ENCODE assay signal across 1 cellular context in the genomic region with DNA sequence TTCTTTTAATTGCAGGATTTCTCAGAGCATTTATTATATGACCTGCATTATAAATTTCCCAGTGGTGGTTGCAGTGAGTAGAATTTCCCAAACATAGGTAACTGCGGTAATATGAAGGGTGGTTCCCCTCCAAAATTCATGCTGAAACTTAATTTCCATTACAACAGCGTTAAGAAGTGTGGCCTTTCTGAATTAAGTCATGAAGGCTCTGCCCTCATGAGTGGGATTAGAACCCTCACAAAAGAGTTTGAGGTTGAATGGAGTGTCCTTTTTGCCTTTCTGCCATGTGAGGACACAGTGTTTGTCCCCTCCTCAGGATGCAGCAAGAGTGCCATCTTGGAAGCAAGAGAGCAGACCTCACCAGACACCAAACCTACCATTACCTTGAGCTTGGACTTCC.
A peak's percentile ranks its signal among the peaks of the same experiment; 100 is the strongest.
TF ChIP-seq lines count a peak whose summit lies in the region.

No MANE protein-coding gene starts in this region.

TF ChIP-seq in GM12878, 131 proteins besides CTCF, POLR2A, EP300 and RAD21 (continued from another document):
- TF ChIP-seq, protein P1, sequence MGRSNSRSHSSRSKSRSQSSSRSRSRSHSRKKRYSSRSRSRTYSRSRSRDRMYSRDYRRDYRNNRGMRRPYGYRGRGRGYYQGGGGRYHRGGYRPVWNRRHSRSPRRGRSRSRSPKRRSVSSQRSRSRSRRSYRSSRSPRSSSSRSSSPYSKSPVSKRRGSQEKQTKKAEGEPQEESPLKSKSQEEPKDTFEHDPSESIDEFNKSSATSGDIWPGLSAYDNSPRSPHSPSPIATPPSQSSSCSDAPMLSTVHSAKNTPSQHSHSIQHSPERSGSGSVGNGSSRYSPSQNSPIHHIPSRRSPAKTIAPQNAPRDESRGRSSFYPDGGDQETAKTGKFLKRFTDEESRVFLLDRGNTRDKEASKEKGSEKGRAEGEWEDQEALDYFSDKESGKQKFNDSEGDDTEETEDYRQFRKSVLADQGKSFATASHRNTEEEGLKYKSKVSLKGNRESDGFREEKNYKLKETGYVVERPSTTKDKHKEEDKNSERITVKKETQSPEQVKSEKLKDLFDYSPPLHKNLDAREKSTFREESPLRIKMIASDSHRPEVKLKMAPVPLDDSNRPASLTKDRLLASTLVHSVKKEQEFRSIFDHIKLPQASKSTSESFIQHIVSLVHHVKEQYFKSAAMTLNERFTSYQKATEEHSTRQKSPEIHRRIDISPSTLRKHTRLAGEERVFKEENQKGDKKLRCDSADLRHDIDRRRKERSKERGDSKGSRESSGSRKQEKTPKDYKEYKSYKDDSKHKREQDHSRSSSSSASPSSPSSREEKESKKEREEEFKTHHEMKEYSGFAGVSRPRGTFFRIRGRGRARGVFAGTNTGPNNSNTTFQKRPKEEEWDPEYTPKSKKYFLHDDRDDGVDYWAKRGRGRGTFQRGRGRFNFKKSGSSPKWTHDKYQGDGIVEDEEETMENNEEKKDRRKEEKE (IDR thresholded peaks at IDR 0.05), result no peak
- TF ChIP-seq, protein P2, sequence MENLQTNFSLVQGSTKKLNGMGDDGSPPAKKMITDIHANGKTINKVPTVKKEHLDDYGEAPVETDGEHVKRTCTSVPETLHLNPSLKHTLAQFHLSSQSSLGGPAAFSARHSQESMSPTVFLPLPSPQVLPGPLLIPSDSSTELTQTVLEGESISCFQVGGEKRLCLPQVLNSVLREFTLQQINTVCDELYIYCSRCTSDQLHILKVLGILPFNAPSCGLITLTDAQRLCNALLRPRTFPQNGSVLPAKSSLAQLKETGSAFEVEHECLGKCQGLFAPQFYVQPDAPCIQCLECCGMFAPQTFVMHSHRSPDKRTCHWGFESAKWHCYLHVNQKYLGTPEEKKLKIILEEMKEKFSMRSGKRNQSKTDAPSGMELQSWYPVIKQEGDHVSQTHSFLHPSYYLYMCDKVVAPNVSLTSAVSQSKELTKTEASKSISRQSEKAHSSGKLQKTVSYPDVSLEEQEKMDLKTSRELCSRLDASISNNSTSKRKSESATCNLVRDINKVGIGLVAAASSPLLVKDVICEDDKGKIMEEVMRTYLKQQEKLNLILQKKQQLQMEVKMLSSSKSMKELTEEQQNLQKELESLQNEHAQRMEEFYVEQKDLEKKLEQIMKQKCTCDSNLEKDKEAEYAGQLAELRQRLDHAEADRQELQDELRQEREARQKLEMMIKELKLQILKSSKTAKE (IDR thresholded peaks at IDR 0.05; ENCODE audit: low read depth, poor library complexity, severe bottlenecking), result no peak
- TF ChIP-seq NRF1 (conservative IDR thresholded peaks at IDR 0.05; ENCODE audit: low read depth, low read length), result no peak
- TF ChIP-seq HCFC1 (IDR thresholded peaks at IDR 0.05; ENCODE audit: low read length), result no peak
- TF ChIP-seq, protein P3, sequence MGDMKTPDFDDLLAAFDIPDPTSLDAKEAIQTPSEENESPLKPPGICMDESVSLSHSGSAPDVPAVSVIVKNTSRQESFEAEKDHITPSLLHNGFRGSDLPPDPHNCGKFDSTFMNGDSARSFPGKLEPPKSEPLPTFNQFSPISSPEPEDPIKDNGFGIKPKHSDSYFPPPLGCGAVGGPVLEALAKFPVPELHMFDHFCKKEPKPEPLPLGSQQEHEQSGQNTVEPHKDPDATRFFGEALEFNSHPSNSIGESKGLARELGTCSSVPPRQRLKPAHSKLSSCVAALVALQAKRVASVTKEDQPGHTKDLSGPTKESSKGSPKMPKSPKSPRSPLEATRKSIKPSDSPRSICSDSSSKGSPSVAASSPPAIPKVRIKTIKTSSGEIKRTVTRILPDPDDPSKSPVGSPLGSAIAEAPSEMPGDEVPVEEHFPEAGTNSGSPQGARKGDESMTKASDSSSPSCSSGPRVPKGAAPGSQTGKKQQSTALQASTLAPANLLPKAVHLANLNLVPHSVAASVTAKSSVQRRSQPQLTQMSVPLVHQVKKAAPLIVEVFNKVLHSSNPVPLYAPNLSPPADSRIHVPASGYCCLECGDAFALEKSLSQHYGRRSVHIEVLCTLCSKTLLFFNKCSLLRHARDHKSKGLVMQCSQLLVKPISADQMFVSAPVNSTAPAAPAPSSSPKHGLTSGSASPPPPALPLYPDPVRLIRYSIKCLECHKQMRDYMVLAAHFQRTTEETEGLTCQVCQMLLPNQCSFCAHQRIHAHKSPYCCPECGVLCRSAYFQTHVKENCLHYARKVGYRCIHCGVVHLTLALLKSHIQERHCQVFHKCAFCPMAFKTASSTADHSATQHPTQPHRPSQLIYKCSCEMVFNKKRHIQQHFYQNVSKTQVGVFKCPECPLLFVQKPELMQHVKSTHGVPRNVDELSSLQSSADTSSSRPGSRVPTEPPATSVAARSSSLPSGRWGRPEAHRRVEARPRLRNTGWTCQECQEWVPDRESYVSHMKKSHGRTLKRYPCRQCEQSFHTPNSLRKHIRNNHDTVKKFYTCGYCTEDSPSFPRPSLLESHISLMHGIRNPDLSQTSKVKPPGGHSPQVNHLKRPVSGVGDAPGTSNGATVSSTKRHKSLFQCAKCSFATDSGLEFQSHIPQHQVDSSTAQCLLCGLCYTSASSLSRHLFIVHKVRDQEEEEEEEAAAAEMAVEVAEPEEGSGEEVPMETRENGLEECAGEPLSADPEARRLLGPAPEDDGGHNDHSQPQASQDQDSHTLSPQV (IDR thresholded peaks at IDR 0.05), result no peak
- TF ChIP-seq RUNX3 (IDR thresholded peaks at IDR 0.05; ENCODE audit: low read length), result peak; percentile 21; the same call in 1 of the 2 replicates
- no peak for TF ChIP-seq JUND (IDR thresholded peaks at IDR 0.05; ENCODE audit: low read depth, low read length)
- TF ChIP-seq BHLHE40 (IDR thresholded peaks at IDR 0.05; ENCODE audit: borderline replicate concordance in 1 of 2, low read depth in 2 of 2, low read length in 1 of 2), result no peak
- TF ChIP-seq CBX3 (IDR thresholded peaks at IDR 0.05; ENCODE audit: borderline replicate concordance, low read depth), result no peak
- no peak for TF ChIP-seq SIX5 (IDR thresholded peaks at IDR 0.05; ENCODE audit: low read depth, low read length, severe bottlenecking)
